ENCODE assay signal across 1 cellular context in the genomic region with DNA sequence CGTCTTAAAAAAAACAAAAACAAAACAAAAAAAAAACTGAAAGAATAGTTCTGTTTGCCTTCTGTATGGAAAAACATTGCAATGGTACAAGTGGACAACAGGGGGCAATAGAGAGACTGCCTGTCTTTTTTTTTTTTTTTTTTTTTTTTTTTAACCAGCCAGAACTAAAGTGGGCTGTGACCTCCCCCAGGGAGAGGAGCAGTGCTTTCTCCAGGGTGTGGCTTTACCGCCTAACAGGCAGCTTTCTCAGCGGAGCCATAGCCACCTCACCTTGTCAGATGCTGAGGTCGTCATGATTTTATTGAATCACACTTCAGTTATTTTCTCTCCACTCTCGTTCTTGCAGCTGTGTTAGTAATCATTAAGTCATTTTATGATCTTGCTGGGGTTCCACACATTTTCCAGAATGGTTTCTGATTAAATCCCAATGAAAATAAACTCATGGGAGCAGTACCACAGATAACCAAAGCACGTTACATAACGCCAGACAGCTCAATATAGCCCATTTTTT.
A peak's percentile ranks its signal among the peaks of the same experiment; 100 is the strongest.
TF ChIP-seq lines count a peak whose summit lies in the region.

No MANE protein-coding gene starts in this region.

TF ChIP-seq in HEK293, 187 proteins besides CTCF, POLR2A, EP300 and RAD21 (continued from another document):
- TF ChIP-seq, protein P1, sequence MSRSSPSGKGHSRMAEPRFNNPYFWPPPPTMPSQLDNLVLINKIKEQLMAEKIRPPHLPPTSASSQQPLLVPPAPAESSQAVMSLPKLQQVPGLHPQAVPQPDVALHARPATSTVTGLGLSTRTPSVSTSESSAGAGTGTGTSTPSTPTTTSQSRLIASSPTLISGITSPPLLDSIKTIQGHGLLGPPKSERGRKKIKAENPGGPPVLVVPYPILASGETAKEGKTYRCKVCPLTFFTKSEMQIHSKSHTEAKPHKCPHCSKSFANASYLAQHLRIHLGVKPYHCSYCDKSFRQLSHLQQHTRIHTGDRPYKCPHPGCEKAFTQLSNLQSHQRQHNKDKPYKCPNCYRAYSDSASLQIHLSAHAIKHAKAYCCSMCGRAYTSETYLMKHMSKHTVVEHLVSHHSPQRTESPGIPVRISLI (tag by site-specific recombination; IDR thresholded peaks at IDR 0.05): peak; percentile 96
- TF ChIP-seq ZNF791 (tag by site-specific recombination; IDR thresholded peaks at IDR 0.05): no peak
- TF ChIP-seq ZNF335 (tag by site-specific recombination; conservative IDR thresholded peaks at IDR 0.05): peak; percentile 59; the same call in 1 of the 2 replicates
- no peak for TF ChIP-seq KLF16 (tag by site-specific recombination; IDR thresholded peaks at IDR 0.05)
- no peak for TF ChIP-seq ZNF132 (tag by site-specific recombination; IDR thresholded peaks at IDR 0.05; ENCODE audit: borderline replicate concordance)
- TF ChIP-seq ZNF629 (tag by site-specific recombination; IDR thresholded peaks at IDR 0.05): peak; percentile 68; the same call in 1 of the 2 replicates
- no peak for TF ChIP-seq ZNF426 (tag by site-specific recombination; IDR thresholded peaks at IDR 0.05)
- peak; percentile 50; the same call in 1 of the 2 replicates for TF ChIP-seq ZNF561 (tag by site-specific recombination; IDR thresholded peaks at IDR 0.05; ENCODE audit: borderline replicate concordance)
- TF ChIP-seq, protein P2, sequence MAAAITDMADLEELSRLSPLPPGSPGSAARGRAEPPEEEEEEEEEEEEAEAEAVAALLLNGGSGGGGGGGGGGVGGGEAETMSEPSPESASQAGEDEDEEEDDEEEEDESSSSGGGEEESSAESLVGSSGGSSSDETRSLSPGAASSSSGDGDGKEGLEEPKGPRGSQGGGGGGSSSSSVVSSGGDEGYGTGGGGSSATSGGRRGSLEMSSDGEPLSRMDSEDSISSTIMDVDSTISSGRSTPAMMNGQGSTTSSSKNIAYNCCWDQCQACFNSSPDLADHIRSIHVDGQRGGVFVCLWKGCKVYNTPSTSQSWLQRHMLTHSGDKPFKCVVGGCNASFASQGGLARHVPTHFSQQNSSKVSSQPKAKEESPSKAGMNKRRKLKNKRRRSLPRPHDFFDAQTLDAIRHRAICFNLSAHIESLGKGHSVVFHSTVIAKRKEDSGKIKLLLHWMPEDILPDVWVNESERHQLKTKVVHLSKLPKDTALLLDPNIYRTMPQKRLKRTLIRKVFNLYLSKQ (tag by site-specific recombination; IDR thresholded peaks at IDR 0.05; ENCODE audit: borderline replicate concordance): no peak
- TF ChIP-seq, protein P3, sequence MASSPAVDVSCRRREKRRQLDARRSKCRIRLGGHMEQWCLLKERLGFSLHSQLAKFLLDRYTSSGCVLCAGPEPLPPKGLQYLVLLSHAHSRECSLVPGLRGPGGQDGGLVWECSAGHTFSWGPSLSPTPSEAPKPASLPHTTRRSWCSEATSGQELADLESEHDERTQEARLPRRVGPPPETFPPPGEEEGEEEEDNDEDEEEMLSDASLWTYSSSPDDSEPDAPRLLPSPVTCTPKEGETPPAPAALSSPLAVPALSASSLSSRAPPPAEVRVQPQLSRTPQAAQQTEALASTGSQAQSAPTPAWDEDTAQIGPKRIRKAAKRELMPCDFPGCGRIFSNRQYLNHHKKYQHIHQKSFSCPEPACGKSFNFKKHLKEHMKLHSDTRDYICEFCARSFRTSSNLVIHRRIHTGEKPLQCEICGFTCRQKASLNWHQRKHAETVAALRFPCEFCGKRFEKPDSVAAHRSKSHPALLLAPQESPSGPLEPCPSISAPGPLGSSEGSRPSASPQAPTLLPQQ (tag by site-specific recombination; IDR thresholded peaks at IDR 0.05): peak; percentile 44; the same call in 1 of the 2 replicates
- no peak for TF ChIP-seq ZNF776 (tag by site-specific recombination; IDR thresholded peaks at IDR 0.05; ENCODE audit: borderline replicate concordance)
- TF ChIP-seq, protein P4, sequence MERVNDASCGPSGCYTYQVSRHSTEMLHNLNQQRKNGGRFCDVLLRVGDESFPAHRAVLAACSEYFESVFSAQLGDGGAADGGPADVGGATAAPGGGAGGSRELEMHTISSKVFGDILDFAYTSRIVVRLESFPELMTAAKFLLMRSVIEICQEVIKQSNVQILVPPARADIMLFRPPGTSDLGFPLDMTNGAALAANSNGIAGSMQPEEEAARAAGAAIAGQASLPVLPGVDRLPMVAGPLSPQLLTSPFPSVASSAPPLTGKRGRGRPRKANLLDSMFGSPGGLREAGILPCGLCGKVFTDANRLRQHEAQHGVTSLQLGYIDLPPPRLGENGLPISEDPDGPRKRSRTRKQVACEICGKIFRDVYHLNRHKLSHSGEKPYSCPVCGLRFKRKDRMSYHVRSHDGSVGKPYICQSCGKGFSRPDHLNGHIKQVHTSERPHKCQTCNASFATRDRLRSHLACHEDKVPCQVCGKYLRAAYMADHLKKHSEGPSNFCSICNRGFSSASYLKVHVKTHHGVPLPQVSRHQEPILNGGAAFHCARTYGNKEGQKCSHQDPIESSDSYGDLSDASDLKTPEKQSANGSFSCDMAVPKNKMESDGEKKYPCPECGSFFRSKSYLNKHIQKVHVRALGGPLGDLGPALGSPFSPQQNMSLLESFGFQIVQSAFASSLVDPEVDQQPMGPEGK (tag by site-specific recombination; IDR thresholded peaks at IDR 0.05): peak; percentile 40; the same call in 1 of the 2 replicates
- TF ChIP-seq ZNF664 (tag by site-specific recombination; IDR thresholded peaks at IDR 0.05): no peak
- no peak for TF ChIP-seq MZF1 (tag by site-specific recombination; IDR thresholded peaks at IDR 0.05; ENCODE audit: borderline replicate concordance)
- TF ChIP-seq, protein P5, sequence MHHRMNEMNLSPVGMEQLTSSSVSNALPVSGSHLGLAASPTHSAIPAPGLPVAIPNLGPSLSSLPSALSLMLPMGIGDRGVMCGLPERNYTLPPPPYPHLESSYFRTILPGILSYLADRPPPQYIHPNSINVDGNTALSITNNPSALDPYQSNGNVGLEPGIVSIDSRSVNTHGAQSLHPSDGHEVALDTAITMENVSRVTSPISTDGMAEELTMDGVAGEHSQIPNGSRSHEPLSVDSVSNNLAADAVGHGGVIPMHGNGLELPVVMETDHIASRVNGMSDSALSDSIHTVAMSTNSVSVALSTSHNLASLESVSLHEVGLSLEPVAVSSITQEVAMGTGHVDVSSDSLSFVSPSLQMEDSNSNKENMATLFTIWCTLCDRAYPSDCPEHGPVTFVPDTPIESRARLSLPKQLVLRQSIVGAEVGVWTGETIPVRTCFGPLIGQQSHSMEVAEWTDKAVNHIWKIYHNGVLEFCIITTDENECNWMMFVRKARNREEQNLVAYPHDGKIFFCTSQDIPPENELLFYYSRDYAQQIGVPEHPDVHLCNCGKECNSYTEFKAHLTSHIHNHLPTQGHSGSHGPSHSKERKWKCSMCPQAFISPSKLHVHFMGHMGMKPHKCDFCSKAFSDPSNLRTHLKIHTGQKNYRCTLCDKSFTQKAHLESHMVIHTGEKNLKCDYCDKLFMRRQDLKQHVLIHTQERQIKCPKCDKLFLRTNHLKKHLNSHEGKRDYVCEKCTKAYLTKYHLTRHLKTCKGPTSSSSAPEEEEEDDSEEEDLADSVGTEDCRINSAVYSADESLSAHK (tag by site-specific recombination; IDR thresholded peaks at IDR 0.05): no peak
- no peak for TF ChIP-seq ZNF747 (tag by site-specific recombination; IDR thresholded peaks at IDR 0.05)
- peak; percentile 66 for TF ChIP-seq ZNF600 (tag by site-specific recombination; IDR thresholded peaks at IDR 0.05)
- TF ChIP-seq SP3 (tag by site-specific recombination; IDR thresholded peaks at IDR 0.05): peak; percentile 20; the same call in 1 of the 2 replicates
- no peak for TF ChIP-seq ZBTB1 (tag by site-specific recombination; IDR thresholded peaks at IDR 0.05)
- TF ChIP-seq ZNF184 (tag by site-specific recombination; IDR thresholded peaks at IDR 0.05): 0 out of 2 replicates have a peak, but pooled peaks have one; percentile 25
- TF ChIP-seq SP7 (tag by site-specific recombination; IDR thresholded peaks at IDR 0.05): peak; percentile 41; the same call in 1 of the 2 replicates
- TF ChIP-seq KLF8 (tag by site-specific recombination; IDR thresholded peaks at IDR 0.05): no peak
- TF ChIP-seq PRDM1 (tag by site-specific recombination; IDR thresholded peaks at IDR 0.05): peak; percentile 37; the same call in 1 of the 2 replicates
- TF ChIP-seq ZNF558 (tag by site-specific recombination; IDR thresholded peaks at IDR 0.05): 0 out of 2 replicates have a peak, but pooled peaks have one; percentile 18
- TF ChIP-seq, protein P6, sequence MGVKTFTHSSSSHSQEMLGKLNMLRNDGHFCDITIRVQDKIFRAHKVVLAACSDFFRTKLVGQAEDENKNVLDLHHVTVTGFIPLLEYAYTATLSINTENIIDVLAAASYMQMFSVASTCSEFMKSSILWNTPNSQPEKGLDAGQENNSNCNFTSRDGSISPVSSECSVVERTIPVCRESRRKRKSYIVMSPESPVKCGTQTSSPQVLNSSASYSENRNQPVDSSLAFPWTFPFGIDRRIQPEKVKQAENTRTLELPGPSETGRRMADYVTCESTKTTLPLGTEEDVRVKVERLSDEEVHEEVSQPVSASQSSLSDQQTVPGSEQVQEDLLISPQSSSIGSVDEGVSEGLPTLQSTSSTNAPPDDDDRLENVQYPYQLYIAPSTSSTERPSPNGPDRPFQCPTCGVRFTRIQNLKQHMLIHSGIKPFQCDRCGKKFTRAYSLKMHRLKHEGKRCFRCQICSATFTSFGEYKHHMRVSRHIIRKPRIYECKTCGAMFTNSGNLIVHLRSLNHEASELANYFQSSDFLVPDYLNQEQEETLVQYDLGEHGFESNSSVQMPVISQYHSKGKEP (tag by site-specific recombination; IDR thresholded peaks at IDR 0.05): no peak
- 0 out of 2 replicates have a peak, but pooled peaks have one; percentile 17 for TF ChIP-seq KLF1 (tag by site-specific recombination; IDR thresholded peaks at IDR 0.05)
- TF ChIP-seq, protein P7, sequence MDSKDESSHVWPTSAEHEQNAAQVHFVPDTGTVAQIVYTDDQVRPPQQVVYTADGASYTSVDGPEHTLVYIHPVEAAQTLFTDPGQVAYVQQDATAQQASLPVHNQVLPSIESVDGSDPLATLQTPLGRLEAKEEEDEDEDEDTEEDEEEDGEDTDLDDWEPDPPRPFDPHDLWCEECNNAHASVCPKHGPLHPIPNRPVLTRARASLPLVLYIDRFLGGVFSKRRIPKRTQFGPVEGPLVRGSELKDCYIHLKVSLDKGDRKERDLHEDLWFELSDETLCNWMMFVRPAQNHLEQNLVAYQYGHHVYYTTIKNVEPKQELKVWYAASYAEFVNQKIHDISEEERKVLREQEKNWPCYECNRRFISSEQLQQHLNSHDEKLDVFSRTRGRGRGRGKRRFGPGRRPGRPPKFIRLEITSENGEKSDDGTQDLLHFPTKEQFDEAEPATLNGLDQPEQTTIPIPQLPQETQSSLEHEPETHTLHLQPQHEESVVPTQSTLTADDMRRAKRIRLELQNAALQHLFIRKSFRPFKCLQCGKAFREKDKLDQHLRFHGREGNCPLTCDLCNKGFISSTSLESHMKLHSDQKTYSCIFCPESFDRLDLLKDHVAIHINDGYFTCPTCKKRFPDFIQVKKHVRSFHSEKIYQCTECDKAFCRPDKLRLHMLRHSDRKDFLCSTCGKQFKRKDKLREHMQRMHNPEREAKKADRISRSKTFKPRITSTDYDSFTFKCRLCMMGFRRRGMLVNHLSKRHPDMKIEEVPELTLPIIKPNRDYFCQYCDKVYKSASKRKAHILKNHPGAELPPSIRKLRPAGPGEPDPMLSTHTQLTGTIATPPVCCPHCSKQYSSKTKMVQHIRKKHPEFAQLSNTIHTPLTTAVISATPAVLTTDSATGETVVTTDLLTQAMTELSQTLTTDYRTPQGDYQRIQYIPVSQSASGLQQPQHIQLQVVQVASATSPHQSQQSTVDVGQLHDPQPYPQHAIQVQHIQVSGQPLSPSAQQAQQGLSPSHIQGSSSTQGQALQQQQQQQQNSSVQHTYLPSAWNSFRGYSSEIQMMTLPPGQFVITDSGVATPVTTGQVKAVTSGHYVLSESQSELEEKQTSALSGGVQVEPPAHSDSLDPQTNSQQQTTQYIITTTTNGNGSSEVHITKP (tag by site-specific recombination; IDR thresholded peaks at IDR 0.05): 0 out of 2 replicates have a peak, but pooled peaks have one; percentile 8
- TF ChIP-seq ZEB2 (tag by site-specific recombination; IDR thresholded peaks at IDR 0.05): peak; percentile 53; the same call in 1 of the 2 replicates
- peak; percentile 67 for TF ChIP-seq GLIS1 (tag by site-specific recombination; IDR thresholded peaks at IDR 0.05)
- TF ChIP-seq ZNF423 (tag by site-specific recombination; IDR thresholded peaks at IDR 0.05): no peak
- TF ChIP-seq, protein P8, sequence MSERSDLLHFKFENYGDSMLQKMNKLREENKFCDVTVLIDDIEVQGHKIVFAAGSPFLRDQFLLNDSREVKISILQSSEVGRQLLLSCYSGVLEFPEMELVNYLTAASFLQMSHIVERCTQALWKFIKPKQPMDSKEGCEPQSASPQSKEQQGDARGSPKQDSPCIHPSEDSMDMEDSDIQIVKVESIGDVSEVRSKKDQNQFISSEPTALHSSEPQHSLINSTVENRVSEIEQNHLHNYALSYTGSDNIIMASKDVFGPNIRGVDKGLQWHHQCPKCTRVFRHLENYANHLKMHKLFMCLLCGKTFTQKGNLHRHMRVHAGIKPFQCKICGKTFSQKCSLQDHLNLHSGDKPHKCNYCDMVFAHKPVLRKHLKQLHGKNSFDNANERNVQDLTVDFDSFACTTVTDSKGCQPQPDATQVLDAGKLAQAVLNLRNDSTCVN (tag by site-specific recombination; optimal IDR thresholded peaks at IDR 0.05): no peak
- no peak for TF ChIP-seq ZFP41 (tag by site-specific recombination; IDR thresholded peaks at IDR 0.05; ENCODE audit: borderline replicate concordance)
